ENCODE assay signal across 27 cellular contexts in the genomic region with DNA sequence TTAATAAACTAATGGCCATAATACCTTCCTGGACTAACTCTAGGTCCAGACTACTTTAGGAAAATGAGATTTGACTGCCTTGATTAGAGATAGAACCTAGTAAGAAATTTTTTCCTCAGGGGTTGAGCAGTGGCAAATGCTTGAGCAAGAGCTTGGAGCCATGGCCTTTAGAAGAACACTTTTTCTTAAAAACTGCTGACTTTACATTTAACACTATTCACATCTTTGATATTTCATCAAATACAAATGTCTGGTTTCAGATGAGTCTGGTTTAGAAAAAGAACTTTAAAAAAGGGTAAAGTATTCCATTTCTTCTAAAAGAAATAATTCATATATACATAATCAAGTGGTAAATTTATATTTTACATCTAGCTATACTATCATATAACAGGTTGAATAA.
DNase-seq lines count a peak whose midpoint lies in the region; ATAC-seq, FAIRE-seq and TF ChIP-seq lines count a peak whose summit lies in the region.
"Had no signal": no experiment of that assay in that cellular context is flagged by ENCODE, and none has a peak within 500 bp of the region (broad histone marks: within the 10 kb centered on the region; RNA-seq: fewer than 3 reads in every experiment).

No MANE protein-coding gene starts in this region.

- no peak overlapping the region for H4K5ac ChIP-seq in H1 (ENCODE audit: insufficient read length, low read depth, low read length)

- no peak overlapping the region for H2BK5ac ChIP-seq in H1 (ENCODE audit: low read depth, low read length)

- no peaks in the 10 kb centered on the region for H4K20me1 ChIP-seq in HepG2 (ENCODE audit: insufficient read depth, low read length)
- no peaks in the 10 kb centered on the region for H4K20me1 ChIP-seq in K562 (replicated peaks; ENCODE audit: control insufficient read depth, insufficient read depth, low read length)
- H4K20me1 ChIP-seq in H1 (replicated peaks in 1 of 2; ENCODE audit: control insufficient read depth in 1 of 2, insufficient read depth in 2 of 2, low read length in 2 of 2), result no peaks in the 10 kb centered on the region
- H4K20me1 ChIP-seq: BLaER1 had no signal

- no peak overlapping the region for H3K18ac ChIP-seq in H1 (ENCODE audit: extremely low read depth, low read length)

- H2BK20ac ChIP-seq in H1 (ENCODE audit: low read length), result no peak overlapping the region

- H3K79me2 ChIP-seq in HepG2 (ENCODE audit: insufficient read depth, low read length), result no peaks in the 10 kb centered on the region
- no peaks in the 10 kb centered on the region for H3K79me2 ChIP-seq in K562 (ENCODE audit: control insufficient read depth, insufficient read depth, low read length)
- no peaks in the 10 kb centered on the region for H3K79me2 ChIP-seq in H1 (ENCODE audit: control insufficient read depth in 1 of 2, insufficient read depth in 2 of 2, low read length in 2 of 2)

- TF ChIP-seq CTCF in HepG2 (CRISPR knock-in tag; IDR thresholded peaks at IDR 0.05), result no peak
- no peak for TF ChIP-seq CTCF in right lobe of liver (IDR thresholded peaks at IDR 0.05)
- no peak for TF ChIP-seq CTCF in K562 (IDR thresholded peaks at IDR 0.05 in 2 of 3, conservative IDR thresholded peaks at IDR 0.05 in 1 of 3; ENCODE audit: insufficient read depth in 2 of 3, low read depth in 1 of 3, low read length in 3 of 3)
- no peak for TF ChIP-seq CTCF in H1 (IDR thresholded peaks at IDR 0.05; ENCODE audit: control extremely low read depth in 1 of 3, insufficient read depth in 1 of 3, low read depth in 1 of 3, low read length in 3 of 3)
- no peak for TF ChIP-seq CTCF in kidney (IDR thresholded peaks at IDR 0.05; ENCODE audit: borderline replicate concordance, extremely low read depth, insufficient read depth)
- TF ChIP-seq CTCF in GM13977 (IDR thresholded peaks at IDR 0.05; ENCODE audit: extremely low read depth, insufficient read depth, missing control alignments), result no peak

- H4K8ac ChIP-seq in H1 (ENCODE audit: extremely low read depth, insufficient read depth, low read length), result no peak overlapping the region

- TF ChIP-seq POLR2A in HepG2 (IDR thresholded peaks at IDR 0.05; ENCODE audit: insufficient read depth in 1 of 2, low read depth in 2 of 2, low read length in 2 of 2) (no peak), right lobe of liver (IDR thresholded peaks at IDR 0.05) (no peak), K562 (conservative IDR thresholded peaks at IDR 0.05) (no peak), H1 (IDR thresholded peaks at IDR 0.05; ENCODE audit: control extremely low read depth in 1 of 2, low read depth in 2 of 2, low read length in 2 of 2) (no peak)

- H3K4me2 ChIP-seq in HepG2 (ENCODE audit: low read depth, low read length) (no peak overlapping the region), K562 (ENCODE audit: insufficient read depth, low read length) (no peak overlapping the region), H1 (ENCODE audit: insufficient read depth in 1 of 2, low read depth in 2 of 2, low read length in 2 of 2) (no peak overlapping the region)
- H3K4me2 ChIP-seq: BLaER1 had no signal

- H3K9me1 ChIP-seq in K562 (ENCODE audit: control insufficient read depth, insufficient read depth, low read length), result no peaks in the 10 kb centered on the region

- no TSS peak for BruUV-seq in HepG2 (replicated peaks; lab: Mats Ljungman, UMichigan)
- BruUV-seq in K562 (replicated peaks; lab: Mats Ljungman, UMichigan), result no TSS peak

- ATAC-seq in HepG2 (no peak), right lobe of liver (no peak), K562 (no peak), HG03442 (IDR thresholded peaks at IDR 0.05; ENCODE audit: unreplicated experiment) (no peak)
- ATAC-seq: GM12878 had no signal

- DNase-seq in HepG2 (ENCODE audit: low spot score) (no peak), right lobe of liver (no peak), K562 (ENCODE audit: extremely low read depth in 1 of 4, low spot score in 3 of 4) (no peak), H1 (ENCODE audit: low read depth in 1 of 2, low spot score in 2 of 2) (no peak), kidney (no peak), HuH-7.5 (ENCODE audit: low spot score) (no peak), GM13977 (ENCODE audit: low spot score) (no peak)
- DNase-seq: ACHN; BE2C; C1 segment of cervical spinal cord; CD4-positive, alpha-beta memory T cell; CD4-positive, CD25-positive, alpha-beta regulatory T cell; CD8-positive, alpha-beta memory T cell; COR-L47; DMS 273 treated with DMSO at 0.1 percent for 48 hours; DMS153; DMS53; DMS79; DND-41; EL; GDM1 had no signal

- H3K4ac ChIP-seq in H1 (replicated peaks; ENCODE audit: insufficient read length, low read depth, low read length), result no peak overlapping the region

- H3K79me1 ChIP-seq in H1 (ENCODE audit: low read depth, low read length), result no peaks in the 10 kb centered on the region

- CTCF ChIA-PET in HepG2 (lab: Yijun Ruan, JAX; ENCODE audit: low intra/inter-chr PET ratio, low total read pairs) (no interaction called here), K562 (lab: Yijun Ruan, JAX; ENCODE audit: low intra/inter-chr PET ratio) (no interaction called here), H1 (lab: Charles Lee; ENCODE audit: partially characterized antibody) (no interaction called here)

- H3K9ac ChIP-seq in HepG2 (ENCODE audit: insufficient read depth, low read depth, low read length) (no peak overlapping the region), K562 (ENCODE audit: insufficient read depth in 1 of 2, low read depth in 2 of 2, low read length in 2 of 2) (no peak overlapping the region), H1 (replicated peaks in 1 of 4; ENCODE audit: extremely low read depth in 1 of 4, low read depth in 3 of 4, low read length in 3 of 4) (no peak overlapping the region), kidney (ENCODE audit: low read length in 2 of 2) (no peak overlapping the region)
- H3K9ac ChIP-seq: BLaER1 had no signal

- no peak overlapping the region for H3K56ac ChIP-seq in H1 (replicated peaks; ENCODE audit: insufficient read length, low read depth, low read length)

- H3K4me3 ChIP-seq in HepG2 (replicated peaks in 1 of 3; ENCODE audit: insufficient read depth in 1 of 3, low read depth in 2 of 3, low read length in 3 of 3) (no peak overlapping the region), right lobe of liver (no peak overlapping the region), K562 (no peak overlapping the region), H1 (ENCODE audit: extremely low read depth in 1 of 4, insufficient read depth in 2 of 4, low read depth in 3 of 4, low read length in 4 of 4) (no peak overlapping the region), kidney (ENCODE audit: low read length in 2 of 2) (no peak overlapping the region)
- H3K4me3 ChIP-seq: BLaER1, GM12878 had no signal

- H3K36me3 ChIP-seq in HepG2 (replicated peaks in 1 of 2; ENCODE audit: control insufficient read depth in 1 of 2, insufficient read depth in 2 of 2, low read length in 2 of 2), result no peaks in the 10 kb centered on the region
- H3K36me3 ChIP-seq in right lobe of liver, result no peaks in the 10 kb centered on the region
- H3K36me3 ChIP-seq in K562 (ENCODE audit: control insufficient read depth, insufficient read depth, low read length), result no peaks in the 10 kb centered on the region
- no peaks in the 10 kb centered on the region for H3K36me3 ChIP-seq in H1 (ENCODE audit: control insufficient read depth in 2 of 4, insufficient read depth in 4 of 4, low read length in 3 of 4)
- no peaks in the 10 kb centered on the region for H3K36me3 ChIP-seq in kidney (ENCODE audit: control insufficient read depth in 1 of 2, insufficient read depth in 2 of 2, low read length in 2 of 2)
- H3K36me3 ChIP-seq: BE2C, BLaER1 had no signal

- no peak overlapping the region for H2BK15ac ChIP-seq in H1 (ENCODE audit: low read length)

- H2BK120ac ChIP-seq in H1 (replicated peaks; ENCODE audit: low read depth, low read length), result no peak overlapping the region

- no peak overlapping the region for H2AK5ac ChIP-seq in H1 (ENCODE audit: low read depth, low read length)

- H3K4me1 ChIP-seq in HepG2 (ENCODE audit: insufficient read depth, low read length) (no peaks in the 10 kb centered on the region), right lobe of liver (no peaks in the 10 kb centered on the region), K562 (replicated peaks in 1 of 2; ENCODE audit: control insufficient read depth in 2 of 2, insufficient read depth in 2 of 2, low read length in 2 of 2) (no peaks in the 10 kb centered on the region), H1 (replicated peaks in 1 of 4; ENCODE audit: control insufficient read depth in 3 of 4, insufficient read depth in 4 of 4, low read length in 3 of 4) (no peaks in the 10 kb centered on the region), kidney (ENCODE audit: control insufficient read depth in 1 of 2, insufficient read depth in 1 of 2, low read depth in 1 of 2, low read length in 2 of 2) (no peaks in the 10 kb centered on the region)
- H3K4me1 ChIP-seq: BE2C, BLaER1 had no signal

- H3K23ac ChIP-seq in H1 (ENCODE audit: insufficient read length), result no peak overlapping the region

- no peak for TF ChIP-seq EP300 in HepG2 (IDR thresholded peaks at IDR 0.05; ENCODE audit: low read depth in 2 of 2, low read length in 2 of 2)
- no peak for TF ChIP-seq EP300 in HepG2 (CRISPR knock-in tag; IDR thresholded peaks at IDR 0.05; ENCODE audit: borderline replicate concordance)
- TF ChIP-seq EP300 in K562 (IDR thresholded peaks at IDR 0.05; ENCODE audit: low read length), result no peak
- TF ChIP-seq EP300 in H1 (IDR thresholded peaks at IDR 0.05; ENCODE audit: borderline replicate concordance in 1 of 2, low read depth in 2 of 2, low read length in 2 of 2), result no peak

- H3K9me3 ChIP-seq in HepG2 (ENCODE audit: low read length), result no peaks in the 10 kb centered on the region
- no peaks in the 10 kb centered on the region for H3K9me3 ChIP-seq in right lobe of liver
- no peaks in the 10 kb centered on the region for H3K9me3 ChIP-seq in K562 (replicated peaks; ENCODE audit: control insufficient read depth, insufficient read depth, low read depth, low read length)
- no peaks in the 10 kb centered on the region for H3K9me3 ChIP-seq in H1 (ENCODE audit: insufficient read depth in 2 of 2, low read depth in 1 of 2, low read length in 1 of 2)
- no peaks in the 10 kb centered on the region for H3K9me3 ChIP-seq in kidney (ENCODE audit: control insufficient read depth in 1 of 2, low read length in 2 of 2)
- H3K9me3 ChIP-seq: BE2C, BLaER1 had no signal

- no peaks in the 10 kb centered on the region for H3K23me2 ChIP-seq in H1 (ENCODE audit: low read depth, low read length)

- no peak overlapping the region for H4K91ac ChIP-seq in H1 (replicated peaks; ENCODE audit: insufficient read length, low read length)

- H3K14ac ChIP-seq in H1 (ENCODE audit: insufficient read length), result no peak overlapping the region

- POLR2A ChIA-PET in HepG2 (lab: Yijun Ruan, JAX), result no interaction called here
- POLR2A ChIA-PET in K562 (lab: Yijun Ruan, JAX), result no interaction called here
- POLR2A ChIA-PET in H1 (lab: Charles Lee; ENCODE audit: partially characterized antibody), result no interaction called here

- in situ Hi-C loops in HepG2 (cut with HindIII; ENCODE audit: extremely low pct_ligation_motif_present, low pct_unique_long_range_greater_than_20kb) (no loop called here), K562 (cut with MboI) (no loop called here), GM13977 (cut with MboI; ENCODE audit: low pct_unique_long_range_greater_than_20kb, low sequenced_read_pairs, unreplicated experiment) (no loop called here)

- intact Hi-C loops in HepG2 (cut with micrococcal nuclease; ENCODE audit: unreplicated experiment) (no loop called here), right lobe of liver (cut with DNase I) (no loop called here), K562 (cut with micrococcal nuclease) (no loop called here), kidney (cut with DNase I) (no loop called here)

- H3K27me3 ChIP-seq in HepG2 (ENCODE audit: control insufficient read depth in 1 of 2, insufficient read depth in 2 of 2, low read length in 2 of 2), result no peaks in the 10 kb centered on the region
- H3K27me3 ChIP-seq in right lobe of liver, result no peaks in the 10 kb centered on the region
- H3K27me3 ChIP-seq in K562 (ENCODE audit: control insufficient read depth in 2 of 2, insufficient read depth in 2 of 2, low read length in 2 of 2), result no peaks in the 10 kb centered on the region
- no peaks in the 10 kb centered on the region for H3K27me3 ChIP-seq in H1 (replicated peaks in 1 of 4; ENCODE audit: control insufficient read depth in 3 of 4, extremely low read depth in 1 of 4, insufficient read depth in 3 of 4, low read length in 3 of 4)
- H3K27me3 ChIP-seq: BE2C, BLaER1 had no signal

- H3K27ac ChIP-seq in HepG2 (ENCODE audit: extremely low read length, insufficient read depth, low read length), result no peak overlapping the region
- H3K27ac ChIP-seq in right lobe of liver, result no peak overlapping the region
- no peak overlapping the region for H3K27ac ChIP-seq in K562 (ENCODE audit: extremely low read depth, low read depth, low read length)
- no peak overlapping the region for H3K27ac ChIP-seq in H1 (ENCODE audit: low read depth, low read length)
- no peak overlapping the region for H3K27ac ChIP-seq in kidney (ENCODE audit: low read depth in 2 of 2, low read length in 2 of 2)
- H3K27ac ChIP-seq: 22Rv1, BLaER1 had no signal

- H2BK12ac ChIP-seq in H1 (ENCODE audit: low read depth, low read length), result no peak overlapping the region

- no peak overlapping the region for H2AFZ ChIP-seq in HepG2 (ENCODE audit: low read length)
- no peak overlapping the region for H2AFZ ChIP-seq in K562 (ENCODE audit: low read depth, low read length)
- no peak overlapping the region for H2AFZ ChIP-seq in H1 (ENCODE audit: low read length)

- FAIRE-seq in HepG2 (lab: Jason Lieb, UNC) (no peak), K562 (lab: Jason Lieb, UNC) (no peak), H1 (lab: Jason Lieb, UNC) (no peak), kidney (lab: Jason Lieb, UNC) (peak; percentile 44)
- FAIRE-seq: GM12878, GM12892, GM19239 had no signal

- TF ChIP-seq RAD21 in HepG2 (CRISPR knock-in tag; IDR thresholded peaks at IDR 0.05) (no peak), K562 (CRISPR knock-in tag; conservative IDR thresholded peaks at IDR 0.05 in 1 of 2, IDR thresholded peaks at IDR 0.05 in 1 of 2) (no peak), H1 (IDR thresholded peaks at IDR 0.05 in 1 of 2, conservative IDR thresholded peaks at IDR 0.05 in 1 of 2; ENCODE audit: low read depth in 2 of 2, low read length in 2 of 2) (no peak)

Comparison
In these comparisons a context has a peak if more than half of its experiments do, and no peak if none do; other contexts are left out.
1. Of the 241 proteins assayed by ChIP-seq in both HepG2 and K562: peak only in HepG2: none; only in K562: MAFG; in both: MAFF and MAFK; in neither: 238.